1 cellular context compared by ENCODE assay signal in genomic region chr11:18395735-18396504, GRCh38.
TF ChIP-seq lines count a peak whose summit lies in the region.

No MANE protein-coding gene starts in this region.

TF ChIP-seq in H1, 55 proteins besides CTCF, POLR2A, EP300 and RAD21:
- TF ChIP-seq NRF1 (IDR thresholded peaks at IDR 0.05; ENCODE audit: low read depth, low read length) (peak; percentile 86), POU5F1 (IDR thresholded peaks at IDR 0.05; ENCODE audit: low read depth, low read length) (no peak), EGR1 (IDR thresholded peaks at IDR 0.05; ENCODE audit: borderline replicate concordance, low read depth, low read length) (no peak), SP2 (IDR thresholded peaks at IDR 0.05; ENCODE audit: low read length) (no peak), SP1 (IDR thresholded peaks at IDR 0.05; ENCODE audit: low read depth, low read length) (peak; percentile 18; the same call in 1 of the 2 replicates), TBP (IDR thresholded peaks at IDR 0.05; ENCODE audit: low read depth, low read length) (peak; percentile 10; the same call in 1 of the 2 replicates), SIX5 (IDR thresholded peaks at IDR 0.05; ENCODE audit: low read depth, low read length) (no peak), PHF8 (conservative IDR thresholded peaks at IDR 0.05; ENCODE audit: low read depth, low read length) (peak; percentile 48; the same call in 1 of the 2 replicates), NANOG (IDR thresholded peaks at IDR 0.05; ENCODE audit: insufficient read depth, low read depth, low read length, poor library complexity, severe bottlenecking) (no peak), ASH2L (IDR thresholded peaks at IDR 0.05; ENCODE audit: low read length) (peak; percentile 88), KDM4A (IDR thresholded peaks at IDR 0.05; ENCODE audit: low read depth, low read length, severe bottlenecking) (peak; percentile 43), SAP30 (IDR thresholded peaks at IDR 0.05; ENCODE audit: insufficient read depth, insufficient replicate concordance, low read length) (no peak), KDM5A (IDR thresholded peaks at IDR 0.05; ENCODE audit: low read length) (no peak), JUN (IDR thresholded peaks at IDR 0.05; ENCODE audit: low read depth, low read length) (no peak), CTBP2 (IDR thresholded peaks at IDR 0.05; ENCODE audit: borderline replicate concordance, insufficient read depth, insufficient read length, low read length) (no peak), SIN3A (conservative IDR thresholded peaks at IDR 0.05 in 1 of 2, IDR thresholded peaks at IDR 0.05 in 1 of 2; ENCODE audit: low read depth in 1 of 2, low read length in 2 of 2) (peak; percentile 62 to 85; a peak in 1 of 4 replicates), TAF1 (IDR thresholded peaks at IDR 0.05; ENCODE audit: low read depth, low read length) (peak; percentile 71), TCF12 (IDR thresholded peaks at IDR 0.05; ENCODE audit: low read depth, low read length) (0 out of 2 replicates have a peak, but pooled peaks have one; percentile 19), YY1 (IDR thresholded peaks at IDR 0.05; ENCODE audit: low read depth, low read length) (0 out of 2 replicates have a peak, but pooled peaks have one; percentile 6), HDAC2 (IDR thresholded peaks at IDR 0.05; ENCODE audit: borderline replicate concordance in 1 of 2, low read depth in 2 of 2, low read length in 2 of 2) (no peak), HDAC6 (IDR thresholded peaks at IDR 0.05; ENCODE audit: low read depth, low read length) (no peak), CHD1 (IDR thresholded peaks at IDR 0.05; ENCODE audit: low read depth, low read length) (no peak), POLR2AphosphoS5 (IDR thresholded peaks at IDR 0.05; ENCODE audit: low read depth, low read length) (peak; percentile 68), RBBP5 (IDR thresholded peaks at IDR 0.05; ENCODE audit: borderline replicate concordance, low read depth, low read length) (peak; percentile 92)
- TF ChIP-seq, protein P1, sequence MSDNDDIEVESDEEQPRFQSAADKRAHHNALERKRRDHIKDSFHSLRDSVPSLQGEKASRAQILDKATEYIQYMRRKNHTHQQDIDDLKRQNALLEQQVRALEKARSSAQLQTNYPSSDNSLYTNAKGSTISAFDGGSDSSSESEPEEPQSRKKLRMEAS (IDR thresholded peaks at IDR 0.05): peak; percentile 56; the same call in 1 of the 2 replicates
- TF ChIP-seq, protein P2, sequence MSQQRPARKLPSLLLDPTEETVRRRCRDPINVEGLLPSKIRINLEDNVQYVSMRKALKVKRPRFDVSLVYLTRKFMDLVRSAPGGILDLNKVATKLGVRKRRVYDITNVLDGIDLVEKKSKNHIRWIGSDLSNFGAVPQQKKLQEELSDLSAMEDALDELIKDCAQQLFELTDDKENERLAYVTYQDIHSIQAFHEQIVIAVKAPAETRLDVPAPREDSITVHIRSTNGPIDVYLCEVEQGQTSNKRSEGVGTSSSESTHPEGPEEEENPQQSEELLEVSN (IDR thresholded peaks at IDR 0.05): peak; percentile 78; the same call in 1 of the 2 replicates
- TF ChIP-seq, protein P3, sequence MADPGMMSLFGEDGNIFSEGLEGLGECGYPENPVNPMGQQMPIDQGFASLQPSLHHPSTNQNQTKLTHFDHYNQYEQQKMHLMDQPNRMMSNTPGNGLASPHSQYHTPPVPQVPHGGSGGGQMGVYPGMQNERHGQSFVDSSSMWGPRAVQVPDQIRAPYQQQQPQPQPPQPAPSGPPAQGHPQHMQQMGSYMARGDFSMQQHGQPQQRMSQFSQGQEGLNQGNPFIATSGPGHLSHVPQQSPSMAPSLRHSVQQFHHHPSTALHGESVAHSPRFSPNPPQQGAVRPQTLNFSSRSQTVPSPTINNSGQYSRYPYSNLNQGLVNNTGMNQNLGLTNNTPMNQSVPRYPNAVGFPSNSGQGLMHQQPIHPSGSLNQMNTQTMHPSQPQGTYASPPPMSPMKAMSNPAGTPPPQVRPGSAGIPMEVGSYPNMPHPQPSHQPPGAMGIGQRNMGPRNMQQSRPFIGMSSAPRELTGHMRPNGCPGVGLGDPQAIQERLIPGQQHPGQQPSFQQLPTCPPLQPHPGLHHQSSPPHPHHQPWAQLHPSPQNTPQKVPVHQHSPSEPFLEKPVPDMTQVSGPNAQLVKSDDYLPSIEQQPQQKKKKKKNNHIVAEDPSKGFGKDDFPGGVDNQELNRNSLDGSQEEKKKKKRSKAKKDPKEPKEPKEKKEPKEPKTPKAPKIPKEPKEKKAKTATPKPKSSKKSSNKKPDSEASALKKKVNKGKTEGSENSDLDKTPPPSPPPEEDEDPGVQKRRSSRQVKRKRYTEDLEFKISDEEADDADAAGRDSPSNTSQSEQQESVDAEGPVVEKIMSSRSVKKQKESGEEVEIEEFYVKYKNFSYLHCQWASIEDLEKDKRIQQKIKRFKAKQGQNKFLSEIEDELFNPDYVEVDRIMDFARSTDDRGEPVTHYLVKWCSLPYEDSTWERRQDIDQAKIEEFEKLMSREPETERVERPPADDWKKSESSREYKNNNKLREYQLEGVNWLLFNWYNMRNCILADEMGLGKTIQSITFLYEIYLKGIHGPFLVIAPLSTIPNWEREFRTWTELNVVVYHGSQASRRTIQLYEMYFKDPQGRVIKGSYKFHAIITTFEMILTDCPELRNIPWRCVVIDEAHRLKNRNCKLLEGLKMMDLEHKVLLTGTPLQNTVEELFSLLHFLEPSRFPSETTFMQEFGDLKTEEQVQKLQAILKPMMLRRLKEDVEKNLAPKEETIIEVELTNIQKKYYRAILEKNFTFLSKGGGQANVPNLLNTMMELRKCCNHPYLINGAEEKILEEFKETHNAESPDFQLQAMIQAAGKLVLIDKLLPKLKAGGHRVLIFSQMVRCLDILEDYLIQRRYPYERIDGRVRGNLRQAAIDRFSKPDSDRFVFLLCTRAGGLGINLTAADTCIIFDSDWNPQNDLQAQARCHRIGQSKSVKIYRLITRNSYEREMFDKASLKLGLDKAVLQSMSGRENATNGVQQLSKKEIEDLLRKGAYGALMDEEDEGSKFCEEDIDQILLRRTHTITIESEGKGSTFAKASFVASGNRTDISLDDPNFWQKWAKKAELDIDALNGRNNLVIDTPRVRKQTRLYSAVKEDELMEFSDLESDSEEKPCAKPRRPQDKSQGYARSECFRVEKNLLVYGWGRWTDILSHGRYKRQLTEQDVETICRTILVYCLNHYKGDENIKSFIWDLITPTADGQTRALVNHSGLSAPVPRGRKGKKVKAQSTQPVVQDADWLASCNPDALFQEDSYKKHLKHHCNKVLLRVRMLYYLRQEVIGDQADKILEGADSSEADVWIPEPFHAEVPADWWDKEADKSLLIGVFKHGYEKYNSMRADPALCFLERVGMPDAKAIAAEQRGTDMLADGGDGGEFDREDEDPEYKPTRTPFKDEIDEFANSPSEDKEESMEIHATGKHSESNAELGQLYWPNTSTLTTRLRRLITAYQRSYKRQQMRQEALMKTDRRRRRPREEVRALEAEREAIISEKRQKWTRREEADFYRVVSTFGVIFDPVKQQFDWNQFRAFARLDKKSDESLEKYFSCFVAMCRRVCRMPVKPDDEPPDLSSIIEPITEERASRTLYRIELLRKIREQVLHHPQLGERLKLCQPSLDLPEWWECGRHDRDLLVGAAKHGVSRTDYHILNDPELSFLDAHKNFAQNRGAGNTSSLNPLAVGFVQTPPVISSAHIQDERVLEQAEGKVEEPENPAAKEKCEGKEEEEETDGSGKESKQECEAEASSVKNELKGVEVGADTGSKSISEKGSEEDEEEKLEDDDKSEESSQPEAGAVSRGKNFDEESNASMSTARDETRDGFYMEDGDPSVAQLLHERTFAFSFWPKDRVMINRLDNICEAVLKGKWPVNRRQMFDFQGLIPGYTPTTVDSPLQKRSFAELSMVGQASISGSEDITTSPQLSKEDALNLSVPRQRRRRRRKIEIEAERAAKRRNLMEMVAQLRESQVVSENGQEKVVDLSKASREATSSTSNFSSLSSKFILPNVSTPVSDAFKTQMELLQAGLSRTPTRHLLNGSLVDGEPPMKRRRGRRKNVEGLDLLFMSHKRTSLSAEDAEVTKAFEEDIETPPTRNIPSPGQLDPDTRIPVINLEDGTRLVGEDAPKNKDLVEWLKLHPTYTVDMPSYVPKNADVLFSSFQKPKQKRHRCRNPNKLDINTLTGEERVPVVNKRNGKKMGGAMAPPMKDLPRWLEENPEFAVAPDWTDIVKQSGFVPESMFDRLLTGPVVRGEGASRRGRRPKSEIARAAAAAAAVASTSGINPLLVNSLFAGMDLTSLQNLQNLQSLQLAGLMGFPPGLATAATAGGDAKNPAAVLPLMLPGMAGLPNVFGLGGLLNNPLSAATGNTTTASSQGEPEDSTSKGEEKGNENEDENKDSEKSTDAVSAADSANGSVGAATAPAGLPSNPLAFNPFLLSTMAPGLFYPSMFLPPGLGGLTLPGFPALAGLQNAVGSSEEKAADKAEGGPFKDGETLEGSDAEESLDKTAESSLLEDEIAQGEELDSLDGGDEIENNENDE (IDR thresholded peaks at IDR 0.05; ENCODE audit: insufficient replicate concordance, low read length): no peak
TF ChIP-seq in H1: peak in this region for 14.
